18 cellular contexts compared by ENCODE assay signal in genomic region chr19:40739030-40739839, GRCh38. TPM values are rescaled to one million over a fixed set of nuclear protein-coding genes. Genes with fewer than 3 reads are reported as not detected.
DNase-seq lines count a peak whose midpoint lies in the region; ATAC-seq, FAIRE-seq and TF ChIP-seq lines count a peak whose summit lies in the region.
"Had no signal": no experiment of that assay in that cellular context is flagged by ENCODE, and none has a peak within 500 bp of the region (broad histone marks: within the 10 kb centered on the region; RNA-seq: fewer than 3 reads in every experiment).

No MANE protein-coding gene starts in this region.

- peaks cover 26 to 46% of the 10 kb centered on the region in 2 experiments for H3K36me3 ChIP-seq in keratinocyte (ENCODE audit: control insufficient read depth in 2 of 2, extremely low read depth in 1 of 2, insufficient read depth in 2 of 2, low read length in 2 of 2)
- H3K36me3 ChIP-seq in tibial artery = peaks cover 47 to 71% (median 63%) of the 10 kb centered on the region in 3 donors

- H3K36me3 Mint-ChIP-seq in activated naive CD4-positive, alpha-beta T cell treated with anti-CD3 and anti-CD28 coated beads, Interleukin-2, amount 50 U/mL, for 72 hours = no peaks in the 10 kb centered on the region
- peaks cover 45% of the 10 kb centered on the region for H3K36me3 Mint-ChIP-seq in activated T-helper 17 cell treated with anti-CD3 and anti-CD28 coated beads, Interleukin-2, amount 50 U/mL, for 72 hours (ENCODE audit: low read depth)

- H3K27me3 Mint-ChIP-seq in activated T-helper 17 cell treated with anti-CD3 and anti-CD28 coated beads, Interleukin-2, amount 50 U/mL, for 72 hours = no peaks in the 10 kb centered on the region
- H3K27me3 Mint-ChIP-seq: activated CD4-positive, alpha-beta memory T cell treated with anti-CD3 and anti-CD28 coated beads, Interleukin-2, amount 10 ng/mL, durations not matched to agents 7 days and 5 days had no signal

- peak; percentile 67 to 91 for ATAC-seq in activated naive CD4-positive, alpha-beta T cell treated with anti-CD3 and anti-CD28 coated beads, Interleukin-2, amount 50 U/mL, for 72 hours
- peak; percentile 85 for ATAC-seq in activated T-helper 17 cell treated with anti-CD3 and anti-CD28 coated beads, Interleukin-2, amount 50 U/mL, for 72 hours (replicated peaks)
- ATAC-seq: GM12878, PC-3 had no signal

- H3K27ac ChIP-seq in keratinocyte (ENCODE audit: control insufficient read depth, insufficient read depth, low read length) (no peak overlapping the region), tibial artery (peak overlapping the region; percentile 42 to 63)

- no peak for TF ChIP-seq CTCF in keratinocyte (optimal IDR thresholded peaks at IDR 0.05 in 1 of 3, IDR thresholded peaks at IDR 0.05 in 1 of 3, conservative IDR thresholded peaks at IDR 0.05 in 1 of 3; ENCODE audit: extremely low read depth in 1 of 3, insufficient read depth in 2 of 3, low read length in 3 of 3)
- no peak for TF ChIP-seq CTCF in tibial artery (IDR thresholded peaks at IDR 0.05)

- H3K4me1 ChIP-seq in keratinocyte (ENCODE audit: control insufficient read depth, extremely low read depth, insufficient read depth, low read length) (peaks cover 10% of the 10 kb centered on the region), tibial artery (peaks cover 0 to 10% (median 2%) of the 10 kb centered on the region in 4 donors)

- no peak for DNase-seq in activated naive CD4-positive, alpha-beta T cell treated with anti-CD3 and anti-CD28 coated beads, Interleukin-2, amount 50 U/mL, for 72 hours (ENCODE audit: low spot score in 2 of 2)
- DNase-seq in activated naive CD4-positive, alpha-beta T cell treated with anti-CD3 and anti-CD28 coated beads, Interleukin-2, amount 50 U/mL, for 16 hours = no peak
- DNase-seq in keratinocyte (ENCODE audit: low read depth, low spot score) = no peak
- no peak for DNase-seq in tibial artery
- DNase-seq in HPDE6-E6E7 (ENCODE audit: extremely low spot score) = no peak
- DNase-seq in GM19238 (ENCODE audit: insufficient read length, low spot score) = no peak
- no peak for DNase-seq in stimulated activated CD4-positive, alpha-beta T cell treated with anti-CD3 and anti-CD28 coated beads, Interleukin-1b, Interleukin-23, amount 100 ng/mL, for 48 hours
- DNase-seq: activated CD4-positive, alpha-beta memory T cell treated with anti-CD3 and anti-CD28 coated beads, Interleukin-2, amount 10 ng/mL, durations not matched to agents 7 days and 5 days; dermis blood vessel endothelial cell; HCEC 1CT; NCI-H1930; NCI-H524; PC-3 had no signal

- no peaks in the 10 kb centered on the region for H3K79me2 ChIP-seq in keratinocyte (ENCODE audit: control insufficient read depth, insufficient read depth, low read length)

- H3K9me3 ChIP-seq in keratinocyte (ENCODE audit: control insufficient read depth, low read depth, low read length) = no peaks in the 10 kb centered on the region
- no peaks in the 10 kb centered on the region for H3K9me3 ChIP-seq in tibial artery
- H3K9me3 ChIP-seq: thoracic aorta had no signal

- FAIRE-seq in keratinocyte (lab: Jason Lieb, UNC) = peak; percentile 13
- FAIRE-seq: astrocyte, GM12878 had no signal

- H4K20me1 ChIP-seq in keratinocyte (ENCODE audit: control insufficient read depth, extremely low read depth, insufficient read depth, low read length) = no peaks in the 10 kb centered on the region

- no peak overlapping the region for H3K9ac ChIP-seq in keratinocyte (ENCODE audit: control insufficient read depth, extremely low read depth, insufficient read depth, low read length)

- no peak overlapping the region for H2AFZ ChIP-seq in keratinocyte (ENCODE audit: control insufficient read depth, low read length)

- no peaks in the 10 kb centered on the region for H3K9me3 Mint-ChIP-seq in activated naive CD4-positive, alpha-beta T cell treated with anti-CD3 and anti-CD28 coated beads, Interleukin-2, amount 50 U/mL, for 72 hours
- H3K9me3 Mint-ChIP-seq in activated T-helper 17 cell treated with anti-CD3 and anti-CD28 coated beads, Interleukin-2, amount 50 U/mL, for 72 hours = no peaks in the 10 kb centered on the region
- H3K9me3 Mint-ChIP-seq: activated CD4-positive, alpha-beta memory T cell treated with anti-CD3 and anti-CD28 coated beads, Interleukin-2, amount 10 ng/mL, durations not matched to agents 7 days and 5 days; nephron had no signal

- no peak overlapping the region for H3K4me3 ChIP-seq in keratinocyte (ENCODE audit: control insufficient read depth in 2 of 3, extremely low read depth in 1 of 3, insufficient read depth in 2 of 3, low read depth in 1 of 3, low read length in 3 of 3)
- no peak overlapping the region for H3K4me3 ChIP-seq in tibial artery
- H3K4me3 ChIP-seq: GM12878, thoracic aorta had no signal

- no peaks in the 10 kb centered on the region for H3K4me1 Mint-ChIP-seq in activated T-helper 17 cell treated with anti-CD3 and anti-CD28 coated beads, Interleukin-2, amount 50 U/mL, for 72 hours
- H3K4me1 Mint-ChIP-seq: nephron had no signal

- H3K27ac Mint-ChIP-seq in activated naive CD4-positive, alpha-beta T cell treated with anti-CD3 and anti-CD28 coated beads, Interleukin-2, amount 50 U/mL, for 72 hours = peak overlapping the region; percentile 72 to 74
- no peak overlapping the region for H3K27ac Mint-ChIP-seq in activated T-helper 17 cell treated with anti-CD3 and anti-CD28 coated beads, Interleukin-2, amount 50 U/mL, for 72 hours
- H3K27ac Mint-ChIP-seq: activated CD4-positive, alpha-beta memory T cell treated with anti-CD3 and anti-CD28 coated beads, Interleukin-2, amount 10 ng/mL, durations not matched to agents 7 days and 5 days; nephron had no signal

- intact Hi-C loops in tibial artery (cut with DNase I; ENCODE audit: low total_unique reads) = no loop called here

- dilution Hi-C loops in keratinocyte (cut with MboI; ENCODE audit: extremely low pct_ligation_motif_present, low sequenced_read_pairs) = no loop called here

- no peak overlapping the region for H3K4me3 Mint-ChIP-seq in activated T-helper 17 cell treated with anti-CD3 and anti-CD28 coated beads, Interleukin-2, amount 50 U/mL, for 72 hours
- H3K4me3 Mint-ChIP-seq: activated CD4-positive, alpha-beta memory T cell treated with anti-CD3 and anti-CD28 coated beads, Interleukin-2, amount 10 ng/mL, durations not matched to agents 7 days and 5 days; nephron had no signal

- no peaks in the 10 kb centered on the region for H3K9me1 ChIP-seq in keratinocyte (ENCODE audit: control insufficient read depth, extremely low read depth, insufficient read depth, low read length)

- H3K4me2 ChIP-seq in keratinocyte (ENCODE audit: control insufficient read depth, extremely low read depth, insufficient read depth, low read depth, low read length) = no peak overlapping the region

- no peaks in the 10 kb centered on the region for H3K27me3 ChIP-seq in keratinocyte (ENCODE audit: control insufficient read depth, extremely low read depth, insufficient read depth, low read length)
- H3K27me3 ChIP-seq in tibial artery = no peaks in the 10 kb centered on the region

RNA-seq across cellular contexts. Expression of gene ACTMAP, which starts 11.0 kb away (rescaled TPM):
- 10 to 100 TPM; 21.4 to 23.2 TPM for total RNA-seq in activated naive CD4-positive, alpha-beta T cell treated with anti-CD3 and anti-CD28 coated beads, Interleukin-2, amount 50 U/mL, for 72 hours
- 10 to 100 TPM; 13.0 to 16.6 TPM for total RNA-seq in activated T-helper 17 cell treated with anti-CD3 and anti-CD28 coated beads, Interleukin-2, amount 50 U/mL, for 72 hours
- 1.4 to 2.8 TPM (median 1.4 TPM) in 3 replicates for polyA plus RNA-seq in keratinocyte
- 1.4 TPM for polyA plus RNA-seq in keratinocyte (2011; ENCODE audit: low read depth)
- 1.8 and 2.4 TPM in 2 replicates for polyA plus RNA-seq in keratinocyte (2011; cell fraction: cytosol; rRNA removed)
- 5.0 and 6.9 TPM in 2 replicates for polyA plus RNA-seq in keratinocyte (2011; cell fraction: nucleus; rRNA removed)
- polyA plus RNA-seq in keratinocyte (2012; ENCODE audit: low replicate concordance) = 3.2 and 3.6 TPM in 2 replicates
- polyA minus RNA-seq in keratinocyte = 1.1 to 8.8 TPM (median 1.8 TPM) in 3 replicates
- polyA minus RNA-seq in keratinocyte (2011; cell fraction: cytosol; rRNA and poly(A)+ RNA removed) = 2.7 TPM
- polyA minus RNA-seq in keratinocyte (2011; cell fraction: nucleus; rRNA and poly(A)+ RNA removed) = 1.5 and 3.3 TPM in 2 replicates

RNA-seq across cellular contexts. Expression of gene SNRPA, which starts 11.8 kb away (rescaled TPM):
- 100 to 1,000 TPM; 197 to 227 TPM for total RNA-seq in activated naive CD4-positive, alpha-beta T cell treated with anti-CD3 and anti-CD28 coated beads, Interleukin-2, amount 50 U/mL, for 72 hours
- total RNA-seq in activated T-helper 17 cell treated with anti-CD3 and anti-CD28 coated beads, Interleukin-2, amount 50 U/mL, for 72 hours = 100 to 1,000 TPM; 171 to 175 TPM
- polyA plus RNA-seq in keratinocyte = 54.5 to 129 TPM (median 93.4 TPM) in 3 replicates
- polyA plus RNA-seq in keratinocyte (2011; ENCODE audit: low read depth) = 9.3 TPM
- 83.2 and 87.4 TPM in 2 replicates for polyA plus RNA-seq in keratinocyte (2011; cell fraction: cytosol; rRNA removed)
- 62.4 and 70.6 TPM in 2 replicates for polyA plus RNA-seq in keratinocyte (2011; cell fraction: nucleus; rRNA removed)
- polyA plus RNA-seq in keratinocyte (2012; ENCODE audit: low replicate concordance) = 33.5 and 73.1 TPM in 2 replicates
- 94.9 to 233 TPM (median 101 TPM) in 3 replicates for polyA minus RNA-seq in keratinocyte
- 82.5 TPM for polyA minus RNA-seq in keratinocyte (2011; cell fraction: cytosol; rRNA and poly(A)+ RNA removed)
- polyA minus RNA-seq in keratinocyte (2011; cell fraction: nucleus; rRNA and poly(A)+ RNA removed) = 42.8 and 63.6 TPM in 2 replicates

RNA-seq across cellular contexts. Expression of gene ITPKC, which starts 22.3 kb away (rescaled TPM):
- 1 to 10 TPM; 8.3 to 9.4 TPM for total RNA-seq in activated naive CD4-positive, alpha-beta T cell treated with anti-CD3 and anti-CD28 coated beads, Interleukin-2, amount 50 U/mL, for 72 hours
- total RNA-seq in activated T-helper 17 cell treated with anti-CD3 and anti-CD28 coated beads, Interleukin-2, amount 50 U/mL, for 72 hours = 10 to 100 TPM in 1 of 2 donors, 1 to 10 TPM in 1; 7.0 to 14.5 TPM
- 17.0 to 32.6 TPM (median 17.2 TPM) in 3 replicates for polyA plus RNA-seq in keratinocyte
- 90.2 TPM for polyA plus RNA-seq in keratinocyte (2011; ENCODE audit: low read depth)
- 14.9 and 18.4 TPM in 2 replicates for polyA plus RNA-seq in keratinocyte (2011; cell fraction: cytosol; rRNA removed)
- 35.1 and 39.9 TPM in 2 replicates for polyA plus RNA-seq in keratinocyte (2011; cell fraction: nucleus; rRNA removed)
- 23.3 and 78.9 TPM in 2 replicates for polyA plus RNA-seq in keratinocyte (2012; ENCODE audit: low replicate concordance)
- polyA minus RNA-seq in keratinocyte = 26.8 to 44.5 TPM (median 40.3 TPM) in 3 replicates
- 29.4 TPM for polyA minus RNA-seq in keratinocyte (2011; cell fraction: cytosol; rRNA and poly(A)+ RNA removed)
- polyA minus RNA-seq in keratinocyte (2011; cell fraction: nucleus; rRNA and poly(A)+ RNA removed) = 34.6 and 37.9 TPM in 2 replicates

RNA-seq across cellular contexts. Expression of gene COQ8B, which starts 22.5 kb away (rescaled TPM):
- total RNA-seq in activated naive CD4-positive, alpha-beta T cell treated with anti-CD3 and anti-CD28 coated beads, Interleukin-2, amount 50 U/mL, for 72 hours = 10 to 100 TPM; 25.5 to 39.8 TPM
- 10 to 100 TPM; 31.0 to 54.8 TPM for total RNA-seq in activated T-helper 17 cell treated with anti-CD3 and anti-CD28 coated beads, Interleukin-2, amount 50 U/mL, for 72 hours
- polyA plus RNA-seq in keratinocyte = 11.0 to 13.8 TPM (median 13.8 TPM) in 3 replicates
- 2.0 TPM for polyA plus RNA-seq in keratinocyte (2011; ENCODE audit: low read depth)
- 4.9 and 9.7 TPM in 2 replicates for polyA plus RNA-seq in keratinocyte (2011; cell fraction: cytosol; rRNA removed)
- polyA plus RNA-seq in keratinocyte (2011; cell fraction: nucleus; rRNA removed) = 17.3 and 23.2 TPM in 2 replicates
- 10.2 and 16.4 TPM in 2 replicates for polyA plus RNA-seq in keratinocyte (2012; ENCODE audit: low replicate concordance)
- 8.6 to 18.7 TPM (median 10.4 TPM) in 3 replicates for polyA minus RNA-seq in keratinocyte
- polyA minus RNA-seq in keratinocyte (2011; cell fraction: cytosol; rRNA and poly(A)+ RNA removed) = 11.7 TPM
- 11.3 and 12.1 TPM in 2 replicates for polyA minus RNA-seq in keratinocyte (2011; cell fraction: nucleus; rRNA and poly(A)+ RNA removed)

RNA-seq across cellular contexts. Expression of gene MIA, which starts 36.1 kb away (rescaled TPM):
- not detected for total RNA-seq in activated naive CD4-positive, alpha-beta T cell treated with anti-CD3 and anti-CD28 coated beads, Interleukin-2, amount 50 U/mL, for 72 hours
- total RNA-seq in activated T-helper 17 cell treated with anti-CD3 and anti-CD28 coated beads, Interleukin-2, amount 50 U/mL, for 72 hours = 1 to 10 TPM in 1 of 2 donors, not detected in 1; 5.7 TPM
- polyA plus RNA-seq in keratinocyte = 3.4 to 7.4 TPM (median 5.5 TPM) in 3 replicates
- polyA plus RNA-seq in keratinocyte (2011; ENCODE audit: low read depth) = not detected
- 2.2 and 6.2 TPM in 2 replicates for polyA plus RNA-seq in keratinocyte (2011; cell fraction: cytosol; rRNA removed)
- 0.76 and 3.1 TPM in 2 replicates for polyA plus RNA-seq in keratinocyte (2011; cell fraction: nucleus; rRNA removed)
- polyA plus RNA-seq in keratinocyte (2012; ENCODE audit: low replicate concordance) = 2.2 and 15.4 TPM in 2 replicates
- 2.4 to 8.9 TPM (median 5.7 TPM) in 3 replicates for polyA minus RNA-seq in keratinocyte
- polyA minus RNA-seq in keratinocyte (2011; cell fraction: cytosol; rRNA and poly(A)+ RNA removed) = not detected
- polyA minus RNA-seq in keratinocyte (2011; cell fraction: nucleus; rRNA and poly(A)+ RNA removed) = 3.2 TPM in 1 of 2 replicates, not detected in the other
- total RNA-seq: activated CD4-positive, alpha-beta memory T cell treated with anti-CD3 and anti-CD28 coated beads, Interleukin-2, amount 10 ng/mL, durations not matched to agents 7 days and 5 days; PC-3; thoracic aorta had no signal
